Comparison of ENCODE assay signal across 1 cellular context in the genomic region with DNA sequence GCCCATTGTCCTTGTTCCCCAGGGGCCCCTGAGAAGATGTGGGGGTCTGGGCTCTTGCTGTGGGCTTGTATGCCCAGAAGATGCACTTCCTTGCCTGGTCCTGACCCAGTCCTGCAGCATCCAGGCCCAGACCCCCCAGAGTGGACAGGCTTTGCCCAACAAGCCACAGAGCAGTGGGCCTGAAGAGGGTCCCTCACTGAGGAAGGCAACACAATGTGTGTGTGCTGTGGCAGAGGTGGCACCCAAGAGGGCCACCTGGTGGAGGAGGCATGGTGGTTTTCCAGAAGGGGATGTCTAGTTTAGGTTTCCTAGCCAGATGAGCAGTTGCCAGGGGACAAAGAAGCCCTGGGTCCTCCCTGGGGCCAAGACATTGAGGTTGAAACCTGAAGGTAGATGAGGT.
TF ChIP-seq lines count a peak whose summit lies in the region.

No MANE protein-coding gene starts in this region.

TF ChIP-seq in H1, 55 proteins besides CTCF, POLR2A, EP300 and RAD21 (continued from another document):
- TF ChIP-seq CBX5 (IDR thresholded peaks at IDR 0.05; ENCODE audit: low read depth, low read length), result no peak
- no peak for TF ChIP-seq KDM1A (IDR thresholded peaks at IDR 0.05; ENCODE audit: borderline replicate concordance, low read length)
